14 cellular contexts compared by ENCODE assay signal in genomic region chr9:37380570-37380969, GRCh38. TPM values are rescaled to one million over a fixed set of nuclear protein-coding genes. Genes with fewer than 3 reads are reported as not detected.
DNase-seq lines count a peak whose midpoint lies in the region; ATAC-seq and TF ChIP-seq lines count a peak whose summit lies in the region.
"Had no signal": no experiment of that assay in that cellular context is flagged by ENCODE, and none has a peak within 500 bp of the region (broad histone marks: within the 10 kb centered on the region; RNA-seq: fewer than 3 reads in every experiment).

No MANE protein-coding gene starts in this region.

- H3K9me3 Mint-ChIP-seq in stimulated activated memory B cell treated with anti-CD40 and anti-IgM and Interleukin-4, amounts not matched to agents 10 μg/mL and 1 μg/mL and 100 μg/mL, for 72 hours, result peaks cover 5% of the 10 kb centered on the region
- H3K9me3 Mint-ChIP-seq in activated CD4-positive, alpha-beta T cell treated with anti-CD3 and anti-CD28 coated beads for 36 hours (ENCODE audit: low read depth), result no peaks in the 10 kb centered on the region
- H3K9me3 Mint-ChIP-seq: GM23338 had no signal

- H3K4me1 Mint-ChIP-seq in stimulated activated memory B cell treated with anti-CD40 and anti-IgM and Interleukin-4, amounts not matched to agents 10 μg/mL and 1 μg/mL and 100 μg/mL, for 72 hours, result peaks cover 87% of the 10 kb centered on the region
- no peaks in the 10 kb centered on the region for H3K4me1 Mint-ChIP-seq in activated CD4-positive, alpha-beta T cell treated with anti-CD3 and anti-CD28 coated beads for 36 hours
- H3K4me1 Mint-ChIP-seq: CD8-positive, alpha-beta memory T cell had no signal

- no peak for TF ChIP-seq CTCF in DOHH2 (IDR thresholded peaks at IDR 0.05; ENCODE audit: low read depth, low read length, poor library complexity, severe bottlenecking)
- no peak for TF ChIP-seq CTCF in SU-DHL-6 (IDR thresholded peaks at IDR 0.05; ENCODE audit: insufficient read depth, low read length, poor library complexity, severe bottlenecking)

- POLR2A ChIA-PET in activated CD4-positive, alpha-beta T cell treated with anti-CD3 and anti-CD28 coated beads for 36 hours (lab: Charles Lee), result interaction anchor here (0.7 kb wide), 1 partner anchor 1170 kb away, joined by 3 read pairs; no protein-coding TSS in a partner anchor

- H3K27ac ChIP-seq in DOHH2 (ENCODE audit: low read depth, low read length), result peak overlapping the region; percentile 99
- H3K27ac ChIP-seq in Karpas-422 (ENCODE audit: low read length), result peak overlapping the region; percentile 96
- H3K27ac ChIP-seq in SU-DHL-6 (ENCODE audit: low read depth, low read length), result peak overlapping the region; percentile 97
- H3K27ac ChIP-seq: BLaER1 had no signal

- no peak overlapping the region for H3K4me3 Mint-ChIP-seq in stimulated activated memory B cell treated with anti-CD40 and anti-IgM and Interleukin-4, amounts not matched to agents 10 μg/mL and 1 μg/mL and 100 μg/mL, for 72 hours
- no peak overlapping the region for H3K4me3 Mint-ChIP-seq in activated CD4-positive, alpha-beta T cell treated with anti-CD3 and anti-CD28 coated beads for 36 hours
- H3K4me3 Mint-ChIP-seq: CD8-positive, alpha-beta memory T cell; GM23338 had no signal

- peaks cover 10% of the 10 kb centered on the region for H3K36me3 Mint-ChIP-seq in stimulated activated memory B cell treated with anti-CD40 and anti-IgM and Interleukin-4, amounts not matched to agents 10 μg/mL and 1 μg/mL and 100 μg/mL, for 72 hours
- H3K36me3 Mint-ChIP-seq in activated CD4-positive, alpha-beta T cell treated with anti-CD3 and anti-CD28 coated beads for 36 hours (ENCODE audit: low read depth), result no peaks in the 10 kb centered on the region

- peaks cover 11% of the 10 kb centered on the region for H3K36me3 ChIP-seq in DOHH2 (ENCODE audit: control insufficient read depth, low read length)
- H3K36me3 ChIP-seq in Karpas-422 (ENCODE audit: insufficient read depth, low read length), result peaks cover 4% of the 10 kb centered on the region; the same call in 1 of the 2 replicates
- H3K36me3 ChIP-seq in SU-DHL-6 (ENCODE audit: low read length), result peaks cover 3% of the 10 kb centered on the region; the same call in 1 of the 2 replicates
- H3K36me3 ChIP-seq: BLaER1 had no signal

- H3K4me2 ChIP-seq in DOHH2 (ENCODE audit: low read length) (peak overlapping the region; percentile 63), Karpas-422 (ENCODE audit: low read depth, low read length, poor library complexity, severe bottlenecking) (peak overlapping the region; percentile 54), SU-DHL-6 (ENCODE audit: low read depth, low read length, poor library complexity, severe bottlenecking) (peak overlapping the region; percentile 48)
- H3K4me2 ChIP-seq: BLaER1, GM23338 had no signal

- H3K79me2 ChIP-seq in DOHH2 (ENCODE audit: control insufficient read depth, low read length), result peaks cover 12% of the 10 kb centered on the region
- H3K79me2 ChIP-seq in Karpas-422 (ENCODE audit: low read length), result no peaks in the 10 kb centered on the region
- no peaks in the 10 kb centered on the region; the same call in 1 of the 2 replicates for H3K79me2 ChIP-seq in SU-DHL-6 (ENCODE audit: insufficient read depth, low read length)

- peak; percentile 84 for DNase-seq in Karpas-422
- no peak for DNase-seq in activated CD4-positive, alpha-beta T cell treated with anti-CD3 and anti-CD28 coated beads for 36 hours
- DNase-seq: Caco-2; CD8-positive, alpha-beta memory T cell; DND-41; GF-D8; H7 had no signal

- no peaks in the 10 kb centered on the region for H3K9me2 ChIP-seq in DOHH2 (replicated peaks; ENCODE audit: control insufficient read depth, low read length)
- H3K9me2 ChIP-seq in Karpas-422 (replicated peaks; ENCODE audit: insufficient read depth, low read length), result no peaks in the 10 kb centered on the region
- H3K9me2 ChIP-seq in SU-DHL-6 (replicated peaks; ENCODE audit: insufficient read depth, low read length), result no peaks in the 10 kb centered on the region

- intact Hi-C loops in activated CD4-positive, alpha-beta T cell treated with anti-CD3 and anti-CD28 coated beads for 36 hours (cut with DNase I, micrococcal nuclease), result no loop called here

- H2AFZ ChIP-seq in Karpas-422 (ENCODE audit: low read length), result no peak overlapping the region
- no peak overlapping the region for H2AFZ ChIP-seq in SU-DHL-6 (ENCODE audit: low read depth, low read length, severe bottlenecking)
- H2AFZ ChIP-seq: GM23338 had no signal

- peak overlapping the region; percentile 87 for H3K27ac Mint-ChIP-seq in stimulated activated memory B cell treated with anti-CD40 and anti-IgM and Interleukin-4, amounts not matched to agents 10 μg/mL and 1 μg/mL and 100 μg/mL, for 72 hours
- H3K27ac Mint-ChIP-seq in activated CD4-positive, alpha-beta T cell treated with anti-CD3 and anti-CD28 coated beads for 36 hours, result no peak overlapping the region
- H3K27ac Mint-ChIP-seq: CD8-positive, alpha-beta memory T cell; GM23338 had no signal

- H3K9me3 ChIP-seq in DOHH2 (ENCODE audit: control insufficient read depth, insufficient read depth, low read length) (peaks cover 7% of the 10 kb centered on the region; the same call in 1 of the 2 replicates), Karpas-422 (ENCODE audit: low read length) (peaks cover 3% of the 10 kb centered on the region; the same call in 1 of the 2 replicates), SU-DHL-6 (ENCODE audit: insufficient read depth, low read length) (0 out of 2 replicates have a peak, but pooled peaks cover 4% of the 10 kb centered on the region)
- H3K9me3 ChIP-seq: Caco-2 had no signal

- H3K9ac ChIP-seq in Karpas-422 (ENCODE audit: low read length), result peak overlapping the region; percentile 83
- peak overlapping the region; percentile 62 for H3K9ac ChIP-seq in SU-DHL-6 (ENCODE audit: low read length)
- H3K9ac ChIP-seq: BLaER1 had no signal

- no peak for ATAC-seq in stimulated activated memory B cell treated with anti-CD40 and anti-IgM and Interleukin-4, amounts not matched to agents 10 μg/mL and 1 μg/mL and 100 μg/mL, for 72 hours
- no peak for ATAC-seq in esophagus mucosa
- ATAC-seq in HG02885 (IDR thresholded peaks at IDR 0.05; ENCODE audit: poor library complexity, unreplicated experiment), result no peak
- ATAC-seq in activated CD4-positive, alpha-beta T cell treated with anti-CD3 and anti-CD28 coated beads for 36 hours, result no peak
- ATAC-seq: GM23338 had no signal

- no peaks in the 10 kb centered on the region for H4K20me1 ChIP-seq in DOHH2 (ENCODE audit: control insufficient read depth, insufficient read depth, low read depth, low read length)
- no peaks in the 10 kb centered on the region for H4K20me1 ChIP-seq in Karpas-422 (ENCODE audit: insufficient read depth, low read depth, low read length)
- H4K20me1 ChIP-seq in SU-DHL-6 (ENCODE audit: low read depth, low read length), result no peaks in the 10 kb centered on the region
- H4K20me1 ChIP-seq: BLaER1 had no signal

- no peaks in the 10 kb centered on the region for H3K27me3 Mint-ChIP-seq in stimulated activated memory B cell treated with anti-CD40 and anti-IgM and Interleukin-4, amounts not matched to agents 10 μg/mL and 1 μg/mL and 100 μg/mL, for 72 hours
- peaks cover 5% of the 10 kb centered on the region for H3K27me3 Mint-ChIP-seq in activated CD4-positive, alpha-beta T cell treated with anti-CD3 and anti-CD28 coated beads for 36 hours

- H3K4me1 ChIP-seq in DOHH2 (ENCODE audit: control insufficient read depth, low read length) (peaks cover 99% of the 10 kb centered on the region), Karpas-422 (ENCODE audit: low read length) (peaks cover 91% of the 10 kb centered on the region)
- H3K4me1 ChIP-seq: Caco-2 had no signal

- H3F3A ChIP-seq in DOHH2 (ENCODE audit: control insufficient read depth, insufficient read depth), result peaks cover 54% of the 10 kb centered on the region
- peaks cover 90% of the 10 kb centered on the region for H3F3A ChIP-seq in SU-DHL-6 (ENCODE audit: insufficient read depth)

- peak overlapping the region; percentile 63 for H3K4me3 ChIP-seq in DOHH2 (ENCODE audit: low read length)
- H3K4me3 ChIP-seq in Karpas-422 (ENCODE audit: low read length), result no peak overlapping the region
- H3K4me3 ChIP-seq in SU-DHL-6 (ENCODE audit: insufficient read depth, low read length, poor library complexity, severe bottlenecking), result no peak overlapping the region
- H3K4me3 ChIP-seq: BLaER1, GM23338 had no signal

- H3K27me3 ChIP-seq in DOHH2 (ENCODE audit: control insufficient read depth, low read length), result no peaks in the 10 kb centered on the region
- H3K27me3 ChIP-seq in Karpas-422 (ENCODE audit: low read length), result no peaks in the 10 kb centered on the region
- H3K27me3 ChIP-seq in SU-DHL-6 (ENCODE audit: low read length), result no peaks in the 10 kb centered on the region
- H3K27me3 ChIP-seq: BLaER1 had no signal

- CTCF ChIA-PET in activated CD4-positive, alpha-beta T cell treated with anti-CD3 and anti-CD28 coated beads for 36 hours (lab: Charles Lee), result interaction anchor here (0.6 to 0.9 kb wide), 2 partner anchors 11 to 385 kb away, joined by 3 read pairs; no protein-coding TSS in a partner anchor

RNA-seq across cellular contexts. Expression of gene GRHPR, which starts 41.9 kb away (rescaled TPM):
- 234 and 345 TPM in 2 replicates for total RNA-seq in Karpas-422 (2014; rRNA removed; shearing (Covaris generic); ENCODE audit: low replicate concordance)
- total RNA-seq in esophagus mucosa, result 57.5 TPM
- total RNA-seq in activated CD4-positive, alpha-beta T cell treated with anti-CD3 and anti-CD28 coated beads for 36 hours, result 10 to 100 TPM; 69.1 to 74.4 TPM
